In genomic region chr1:161612322-161613141, GRCh38 we compare ENCODE assay signal across 8 cellular contexts. TPM values are rescaled to one million over a fixed set of nuclear protein-coding genes. Genes with fewer than 3 reads are reported as not detected.
DNase-seq lines count a peak whose midpoint lies in the region; ATAC-seq and TF ChIP-seq lines count a peak whose summit lies in the region.
"Not testable (repeated sequence)": the region's sequence is repeated elsewhere in the genome, so short reads cannot be mapped to it uniquely, and the experiment has no call there.

No MANE protein-coding gene starts in this region.

- CTCF ChIA-PET in AG04450 (lab: Charles Lee), result not testable (repeated sequence)

- not testable (repeated sequence) for TF ChIP-seq CTCF in AG04450 (IDR thresholded peaks at IDR 0.05; ENCODE audit: low read depth, low read length)

- not testable (repeated sequence) for H3K4me1 ChIP-seq in skeletal muscle tissue (ENCODE audit: control insufficient read depth in 3 of 3, insufficient read depth in 3 of 3, low read length in 3 of 3)

- H3K27ac ChIP-seq in AG04450 (ENCODE audit: low read depth, low read length), result peak overlapping the region; percentile 82
- peak overlapping the region; percentile 51 for H3K27ac ChIP-seq in skeletal muscle tissue (ENCODE audit: low read depth, low read length)

- H3K4me3 ChIP-seq in AG04450 (ENCODE audit: low read depth, low read length) (peak overlapping the region; percentile 62), skeletal muscle tissue (ENCODE audit: low read length in 3 of 3) (peak overlapping the region; percentile 63 to 80 (median 67))

- not testable (repeated sequence) for H3K27me3 ChIP-seq in AG04450 (ENCODE audit: control insufficient read depth, insufficient read depth, low read length); skeletal muscle tissue (ENCODE audit: control insufficient read depth in 3 of 3, insufficient read depth in 3 of 3, low read length in 3 of 3)

- DNase-seq in AG04450 (ENCODE audit: low read depth, low spot score), result peak; percentile 95
- peak; percentile 97 for DNase-seq in NCI-H2227 treated with DMSO at 0.1 percent for 48 hours (lab: John Stamatoyannopoulos, UW)
- DNase-seq in activated CD4-positive, CD25-positive, alpha-beta regulatory T cell treated with anti-CD3 and anti-CD28 coated beads, Interleukin-2, amount 50 U/mL, for 16 hours (ENCODE audit: low read depth, low spot score), result peak; percentile 67
- peak; percentile 94 for DNase-seq in central memory CD4-positive, alpha-beta T cell
- DNase-seq in iPS-NIHi7 (ENCODE audit: extremely low spot score), result peak; percentile 80

- POLR2A ChIA-PET in AG04450 (lab: Yijun Ruan, JAX), result not testable (repeated sequence)

- H3K36me3 ChIP-seq in skeletal muscle tissue (ENCODE audit: control insufficient read depth in 3 of 3, insufficient read depth in 3 of 3, low read length in 3 of 3), result not testable (repeated sequence)

- not testable (repeated sequence) for H3K9me3 ChIP-seq in AG04450 (ENCODE audit: control insufficient read depth, insufficient read depth, low read length); skeletal muscle tissue (ENCODE audit: control insufficient read depth in 3 of 3, low read length in 3 of 3)

- H3K9ac ChIP-seq in skeletal muscle tissue (ENCODE audit: low read depth in 1 of 3, low read length in 3 of 3), result peak overlapping the region; percentile 1 to 57 (median 56)

- ATAC-seq in GM18873 (IDR thresholded peaks at IDR 0.05; ENCODE audit: low FRiP score, unreplicated experiment) (peak; percentile 77), HG03139 (IDR thresholded peaks at IDR 0.05; ENCODE audit: unreplicated experiment) (peak; percentile 75)

RNA-seq across cellular contexts. Expression of gene FCGR3B, which starts 18.4 kb away (rescaled TPM):
- polyA plus RNA-seq in AG04450 (2011; rRNA removed), result not detected in 2 replicates
- polyA minus RNA-seq in AG04450 (2011; rRNA and poly(A)+ RNA removed), result not detected in 2 replicates
- 2.6 TPM for total RNA-seq in skeletal muscle tissue

RNA-seq across cellular contexts. Expression of gene FCGR2B, which starts 50.4 kb away (rescaled TPM):
- polyA plus RNA-seq in AG04450 (2011; rRNA removed), result not detected in 2 replicates
- polyA minus RNA-seq in AG04450 (2011; rRNA and poly(A)+ RNA removed), result not detected in 2 replicates
- total RNA-seq in skeletal muscle tissue, result 0.52 TPM

Comparison
In these comparisons a context has a peak if more than half of its experiments do, and no peak if none do; other contexts are left out.
1. Peak in every context shown above with its lines: DNase-seq, ATAC-seq, H3K4me3 ChIP-seq and H3K27ac ChIP-seq.